8 cellular contexts compared by ENCODE assay signal in the genomic region with DNA sequence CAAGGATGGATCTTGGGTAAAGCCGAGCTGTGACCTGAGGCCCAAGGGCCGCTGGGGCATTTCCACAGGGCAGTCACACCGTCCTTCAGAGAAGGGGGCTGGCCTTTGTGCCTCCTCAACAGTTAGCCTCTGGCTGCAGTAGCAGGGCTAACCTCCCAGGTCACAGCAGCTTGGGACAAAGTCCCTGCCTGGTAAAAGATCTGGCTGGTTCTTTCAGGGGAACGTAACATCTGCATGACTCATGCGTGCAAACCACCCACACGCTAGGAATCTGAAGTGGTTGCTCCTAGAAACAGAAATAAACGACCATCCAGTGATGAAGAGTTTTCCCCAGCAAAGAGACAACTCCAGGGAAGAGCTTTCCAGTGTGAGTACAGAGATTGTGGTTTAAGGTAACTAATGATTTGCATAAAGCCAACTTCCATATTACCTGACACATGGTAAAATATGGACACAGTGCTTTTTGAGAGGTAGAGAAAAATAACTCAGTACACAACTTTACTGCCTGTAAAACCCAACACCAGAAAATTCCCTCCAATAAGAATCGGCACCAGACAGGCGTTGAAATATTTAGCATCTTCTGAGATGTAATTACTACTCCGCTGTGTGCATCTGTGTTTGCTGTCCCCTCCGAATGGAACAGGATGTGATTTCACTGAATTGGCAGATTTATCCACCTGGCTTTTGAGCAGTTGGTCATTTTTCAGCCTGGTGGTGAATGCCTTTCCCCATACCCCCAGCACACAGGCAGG.
DNase-seq lines count a peak whose midpoint lies in the region; ATAC-seq and TF ChIP-seq lines count a peak whose summit lies in the region.

No MANE protein-coding gene starts in this region.

- peaks cover 7% of the 10 kb centered on the region for H3K9me3 Mint-ChIP-seq in activated naive CD8-positive, alpha-beta T cell treated with anti-CD3 and anti-CD28 coated beads, Interleukin-2, amount 50 U/mL, for 24 hours

- peak overlapping the region; percentile 77 for H3K27ac Mint-ChIP-seq in activated naive CD8-positive, alpha-beta T cell treated with anti-CD3 and anti-CD28 coated beads, Interleukin-2, amount 50 U/mL, for 24 hours

- TF ChIP-seq CTCF in DOHH2 (IDR thresholded peaks at IDR 0.05; ENCODE audit: low read depth, low read length, poor library complexity, severe bottlenecking) = no peak
- TF ChIP-seq CTCF in hepatocyte (IDR thresholded peaks at IDR 0.05; ENCODE audit: poor library complexity) = no peak

- H3K36me3 Mint-ChIP-seq in activated naive CD8-positive, alpha-beta T cell treated with anti-CD3 and anti-CD28 coated beads, Interleukin-2, amount 50 U/mL, for 24 hours (ENCODE audit: low read depth) = peaks cover 2% of the 10 kb centered on the region

- H3K4me3 ChIP-seq in DOHH2 (ENCODE audit: low read length) = no peak overlapping the region
- H3K4me3 ChIP-seq in hepatocyte = no peak overlapping the region

- H3K27me3 Mint-ChIP-seq in activated naive CD8-positive, alpha-beta T cell treated with anti-CD3 and anti-CD28 coated beads, Interleukin-2, amount 50 U/mL, for 24 hours = peaks cover 27% of the 10 kb centered on the region

- H3K9me3 ChIP-seq in DOHH2 (ENCODE audit: control insufficient read depth, insufficient read depth, low read length) = peaks cover 7% of the 10 kb centered on the region; the same call in 1 of the 2 replicates
- H3K9me3 ChIP-seq in hepatocyte (ENCODE audit: low read depth) = no peaks in the 10 kb centered on the region

- H3K4me1 ChIP-seq in DOHH2 (ENCODE audit: control insufficient read depth, low read length) (peaks cover 48% of the 10 kb centered on the region), hepatocyte (ENCODE audit: insufficient read depth) (peaks cover 44% of the 10 kb centered on the region)

- H3K4me1 Mint-ChIP-seq in activated naive CD8-positive, alpha-beta T cell treated with anti-CD3 and anti-CD28 coated beads, Interleukin-2, amount 50 U/mL, for 24 hours = peaks cover 42% of the 10 kb centered on the region

- H3K27ac ChIP-seq in DOHH2 (ENCODE audit: low read depth, low read length) (no peak overlapping the region), hepatocyte (peak overlapping the region; percentile 97)

- no peaks in the 10 kb centered on the region for H4K20me1 ChIP-seq in DOHH2 (ENCODE audit: control insufficient read depth, insufficient read depth, low read depth, low read length)
- no peaks in the 10 kb centered on the region for H4K20me1 ChIP-seq in hepatocyte (ENCODE audit: insufficient read depth, poor library complexity, severe bottlenecking)

- WGBS in hepatocyte (ENCODE audit: low lambda C conversion rate, missing lambda C conversion rate) = 50% methylated on average over 11 of the region's 11 CpGs

- H3K27me3 ChIP-seq in DOHH2 (ENCODE audit: control insufficient read depth, low read length) (no peaks in the 10 kb centered on the region), hepatocyte (no peaks in the 10 kb centered on the region)

- peak; percentile 93 for DNase-seq in LHCN-M2 (ENCODE audit: low read depth)
- DNase-seq in activated naive CD8-positive, alpha-beta T cell treated with anti-CD3 and anti-CD28 coated beads, Interleukin-2, amount 50 U/mL, for 24 hours = peak; percentile 20
- peak; percentile 91 for DNase-seq in hepatocyte (ENCODE audit: low spot score)
- DNase-seq in stimulated activated CD8-positive, alpha-beta memory T cell treated with anti-CD3 and anti-CD28 coated beads, Interleukin-4, amount 100 ng/mL, for 48 hours = peak; percentile 45
- no peak for DNase-seq in NCI-H1436 (lab: John Stamatoyannopoulos, UW)
- DNase-seq in NCI-H1092 treated with DMSO at 0.1 percent for 48 hours (lab: John Stamatoyannopoulos, UW) = no peak

- H3K36me3 ChIP-seq in DOHH2 (ENCODE audit: control insufficient read depth, low read length) (no peaks in the 10 kb centered on the region), hepatocyte (replicated peaks; ENCODE audit: insufficient read depth, low read depth) (no peaks in the 10 kb centered on the region)

- H3F3A ChIP-seq in DOHH2 (ENCODE audit: control insufficient read depth, insufficient read depth) = peaks cover 11% of the 10 kb centered on the region; the same call in 1 of the 2 replicates

- peak overlapping the region; percentile 2 for H2AFZ ChIP-seq in hepatocyte

- no peak overlapping the region for H3K4me3 Mint-ChIP-seq in activated naive CD8-positive, alpha-beta T cell treated with anti-CD3 and anti-CD28 coated beads, Interleukin-2, amount 50 U/mL, for 24 hours

- ATAC-seq in activated naive CD8-positive, alpha-beta T cell treated with anti-CD3 and anti-CD28 coated beads, Interleukin-2, amount 50 U/mL, for 24 hours = peak; percentile 44
- no peak for ATAC-seq in GM19328 (IDR thresholded peaks at IDR 0.05; ENCODE audit: unreplicated experiment)

- H3K4me2 ChIP-seq in DOHH2 (ENCODE audit: low read length) = peak overlapping the region; percentile 96; the same call in 1 of the 2 replicates
- peak overlapping the region; percentile 22 for H3K4me2 ChIP-seq in hepatocyte

- H3K79me2 ChIP-seq in DOHH2 (ENCODE audit: control insufficient read depth, low read length) = no peaks in the 10 kb centered on the region
- H3K79me2 ChIP-seq in hepatocyte = no peaks in the 10 kb centered on the region

- H3K9me2 ChIP-seq in DOHH2 (replicated peaks; ENCODE audit: control insufficient read depth, low read length) (no peaks in the 10 kb centered on the region), hepatocyte (replicated peaks; ENCODE audit: insufficient read depth) (no peaks in the 10 kb centered on the region)

Comparison
In these comparisons a context has a peak if more than half of its experiments do, and no peak if none do; other contexts are left out.
1. DNase-seq: peak in LHCN-M2 (single experiment), activated naive CD8-positive, alpha-beta T cell treated with anti-CD3 and anti-CD28 coated beads, Interleukin-2, amount 50 U/mL, for 24 hours (single experiment), hepatocyte (single experiment) and stimulated activated CD8-positive, alpha-beta memory T cell treated with anti-CD3 and anti-CD28 coated beads, Interleukin-4, amount 100 ng/mL, for 48 hours (single experiment); none in NCI-H1436 (single experiment) and NCI-H1092 treated with DMSO at 0.1 percent for 48 hours (single experiment).